Comparison of ENCODE assay signal across 7 cellular contexts in genomic region chrX:115690554-115691216, GRCh38.
DNase-seq lines count a peak whose midpoint lies in the region; ATAC-seq, FAIRE-seq and TF ChIP-seq lines count a peak whose summit lies in the region.

No MANE protein-coding gene starts in this region.

- ATAC-seq in Panc1 (peak; percentile 91), K562 (peak; percentile 90)

- TF ChIP-seq RAD21 in K562 (CRISPR knock-in tag; conservative IDR thresholded peaks at IDR 0.05 in 1 of 2, IDR thresholded peaks at IDR 0.05 in 1 of 2), result peak; percentile 24 to 49; a peak in 3 of 4 replicates

- no peak overlapping the region for H3K4me3 ChIP-seq in Panc1 (ENCODE audit: low read depth in 2 of 2, low read length in 2 of 2)
- no peak overlapping the region for H3K4me3 ChIP-seq in K562
- H3K4me3 ChIP-seq in iPS-20b (ENCODE audit: low read length), result no peak overlapping the region

- no peak overlapping the region for H2AFZ ChIP-seq in K562 (ENCODE audit: low read depth, low read length)

- BruUV-seq in Panc1 (replicated peaks; lab: Mats Ljungman, UMichigan) (no TSS peak), K562 (replicated peaks; lab: Mats Ljungman, UMichigan) (no TSS peak)

- H3K9ac ChIP-seq in K562 (ENCODE audit: insufficient read depth in 1 of 2, low read depth in 2 of 2, low read length in 2 of 2) (no peak overlapping the region), iPS-20b (ENCODE audit: low read depth, low read length) (peak overlapping the region; percentile 80; the same call in 1 of the 2 replicates)

- H4K20me1 ChIP-seq in K562 (replicated peaks; ENCODE audit: control insufficient read depth, insufficient read depth, low read length), result no peaks in the 10 kb centered on the region

- DNase-seq in H4 (ENCODE audit: low spot score), result peak; percentile 74
- peak; percentile 84 for DNase-seq in KBM-7
- DNase-seq in Panc1 (ENCODE audit: low read depth, low spot score), result peak; percentile 63
- peak; percentile 35 to 59 (median 47) for DNase-seq in K562 (ENCODE audit: extremely low read depth in 1 of 4, low spot score in 3 of 4)
- peak; percentile 80 for DNase-seq in smooth muscle cell of the brain vasculature (ENCODE audit: low read depth, low spot score)

- WGBS in K562 (ENCODE audit: insufficient coverage, low coverage, missing lambda C conversion rate), result 38% methylated on average over 4 of the region's 4 CpGs

- intact Hi-C loops in Panc1 (cut with micrococcal nuclease; ENCODE audit: unreplicated experiment) (loop anchor here (5.0 kb wide), 1 partner anchor 358 kb away; no protein-coding TSS in a partner anchor), K562 (cut with micrococcal nuclease) (loop anchor here (1.0 kb wide), 1 partner anchor 39 kb away; no protein-coding TSS in a partner anchor)

- H3K27ac ChIP-seq in Panc1 (ENCODE audit: low read length) (no peak overlapping the region), K562 (ENCODE audit: extremely low read depth, low read depth, low read length) (no peak overlapping the region), iPS-20b (ENCODE audit: low read length) (peak overlapping the region; percentile 96)

- H3K4me1 ChIP-seq in Panc1 (ENCODE audit: control insufficient read depth, insufficient read depth, low read length), result no peaks in the 10 kb centered on the region
- H3K4me1 ChIP-seq in K562 (replicated peaks in 1 of 2; ENCODE audit: control insufficient read depth in 2 of 2, insufficient read depth in 2 of 2, low read length in 2 of 2), result no peaks in the 10 kb centered on the region
- H3K4me1 ChIP-seq in iPS-20b (ENCODE audit: insufficient read depth, low read length), result peaks cover 24% of the 10 kb centered on the region

- H3K36me3 ChIP-seq in Panc1 (ENCODE audit: control insufficient read depth, insufficient read depth, low read length) (no peaks in the 10 kb centered on the region), K562 (ENCODE audit: control insufficient read depth, insufficient read depth, low read length) (no peaks in the 10 kb centered on the region), iPS-20b (ENCODE audit: insufficient read depth, low read depth, low read length) (no peaks in the 10 kb centered on the region)

- CTCF ChIA-PET in Panc1 (lab: Charles Lee) (interaction anchor here (0.5 to 1.3 kb wide), 3 partner anchors 11 to 75 kb away, joined by 3 to 4 read pairs (median 3); no protein-coding TSS in a partner anchor), K562 (lab: Yijun Ruan, JAX; ENCODE audit: low intra/inter-chr PET ratio) (interaction anchor here (0.6 kb wide), 2 partner anchors 39 kb away, joined by 3 read pairs; no protein-coding TSS in a partner anchor)

- no peak overlapping the region for H3K4me2 ChIP-seq in K562 (ENCODE audit: insufficient read depth, low read length)

- H3K9me3 ChIP-seq in Panc1 (ENCODE audit: control insufficient read depth, insufficient read depth, low read depth, low read length), result no peaks in the 10 kb centered on the region
- H3K9me3 ChIP-seq in K562 (replicated peaks; ENCODE audit: control insufficient read depth, insufficient read depth, low read depth, low read length), result no peaks in the 10 kb centered on the region
- H3K9me3 ChIP-seq in iPS-20b (ENCODE audit: insufficient read depth, low read depth, low read length), result no peaks in the 10 kb centered on the region

- in situ Hi-C loops in KBM-7 (cut with MboI; ENCODE audit: low pct_unique_long_range_greater_than_20kb, low sequenced_read_pairs) (no loop called here), Panc1 (cut with HindIII; ENCODE audit: low pct_unique_long_range_greater_than_20kb, low sequenced_read_pairs) (no loop called here), K562 (cut with MboI) (loop anchor here (25.0 kb wide), 1 partner anchor 197 kb away; no protein-coding TSS in a partner anchor)

- FAIRE-seq in K562 (lab: Jason Lieb, UNC), result peak; percentile 76

- H3K9me1 ChIP-seq in K562 (ENCODE audit: control insufficient read depth, insufficient read depth, low read length), result no peaks in the 10 kb centered on the region

- POLR2A ChIA-PET in Panc1 (lab: Charles Lee), result no interaction called here
- POLR2A ChIA-PET in K562 (lab: Yijun Ruan, JAX), result interaction anchor here (0.6 to 0.9 kb wide), 2 partner anchors 9 to 23 kb away, joined by 3 read pairs; no protein-coding TSS in a partner anchor

- TF ChIP-seq POLR2A in K562 (conservative IDR thresholded peaks at IDR 0.05), result no peak

- TF ChIP-seq CTCF in GM12873 (IDR thresholded peaks at IDR 0.05; ENCODE audit: insufficient read depth, low read depth, low read length, missing control alignments), result peak; percentile 84
- TF ChIP-seq CTCF in Panc1 (IDR thresholded peaks at IDR 0.05), result peak; percentile 88
- TF ChIP-seq CTCF in K562 (IDR thresholded peaks at IDR 0.05 in 2 of 3, conservative IDR thresholded peaks at IDR 0.05 in 1 of 3; ENCODE audit: insufficient read depth in 2 of 3, low read depth in 1 of 3, low read length in 3 of 3), result peak; percentile 45 to 70 (median 70)

- no peaks in the 10 kb centered on the region for H3K27me3 ChIP-seq in Panc1 (ENCODE audit: control insufficient read depth, insufficient read depth, low read length)
- no peaks in the 10 kb centered on the region for H3K27me3 ChIP-seq in K562 (ENCODE audit: control insufficient read depth in 2 of 2, insufficient read depth in 2 of 2, low read length in 2 of 2)
- no peaks in the 10 kb centered on the region for H3K27me3 ChIP-seq in iPS-20b (ENCODE audit: insufficient read depth, low read length)

- no peak for TF ChIP-seq EP300 in K562 (IDR thresholded peaks at IDR 0.05; ENCODE audit: low read length)

- H3K79me2 ChIP-seq in K562 (ENCODE audit: control insufficient read depth, insufficient read depth, low read length), result no peaks in the 10 kb centered on the region

TF ChIP-seq in K562, 482 proteins besides CTCF, POLR2A, EP300 and RAD21:
- peak; percentile 18; the same call in 1 of the 2 replicates for TF ChIP-seq JUND (IDR thresholded peaks at IDR 0.05; ENCODE audit: borderline replicate concordance, low read depth, low read length)
- no peak; the same call in 2 of the 3 replicates for TF ChIP-seq JUND (tag; IDR thresholded peaks at IDR 0.05; ENCODE audit: borderline replicate concordance, low read depth, low read length)
- TF ChIP-seq PRDM10 (IDR thresholded peaks at IDR 0.05; ENCODE audit: partially characterized antibody), result peak; percentile 49
- no peak for TF ChIP-seq HNRNPH1 (optimal IDR thresholded peaks at IDR 0.05; ENCODE audit: low read depth, low read length)
- no peak for TF ChIP-seq FOXA1 (IDR thresholded peaks at IDR 0.05; ENCODE audit: borderline replicate concordance)
- no peak for TF ChIP-seq NFIX (CRISPR knock-in tag; IDR thresholded peaks at IDR 0.05; ENCODE audit: low read depth)
- TF ChIP-seq CREM (IDR thresholded peaks at IDR 0.05; ENCODE audit: low read depth), result 0 out of 2 replicates have a peak, but pooled peaks have one; percentile 13
- no peak for TF ChIP-seq RUNX1 (IDR thresholded peaks at IDR 0.05; ENCODE audit: low read depth)
